ENCODE assay signal across 8 cellular contexts in the genomic region with DNA sequence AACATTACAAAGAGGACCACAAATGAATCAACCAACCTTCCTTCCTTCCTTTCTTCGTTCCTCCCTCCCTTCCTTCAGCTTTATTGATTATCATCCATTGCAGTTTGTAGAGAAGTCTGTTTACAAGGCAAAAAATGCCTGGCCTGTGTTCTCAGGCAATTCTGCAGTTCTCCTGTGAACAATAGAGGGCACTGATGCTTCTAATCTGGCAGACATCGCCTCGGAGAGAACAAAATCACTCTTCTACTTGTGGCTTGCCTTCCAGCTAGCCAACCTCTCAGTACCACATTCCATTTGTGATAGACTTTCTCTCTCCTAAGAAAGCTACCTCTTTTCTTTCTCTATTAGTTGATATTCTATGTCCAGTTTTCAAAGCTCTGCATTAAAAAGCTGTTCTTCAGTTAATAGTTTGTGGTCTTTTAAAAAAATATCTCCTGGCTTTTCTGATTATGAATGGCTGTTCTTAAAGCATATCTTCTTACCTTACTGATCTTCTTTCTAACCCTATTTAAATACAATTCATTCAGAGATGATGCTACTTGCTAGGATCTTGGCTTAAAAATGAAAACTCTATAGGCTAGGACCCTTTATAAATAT. TPM values are rescaled to one million over a fixed set of nuclear protein-coding genes. Genes with fewer than 3 reads are reported as not detected.
DNase-seq lines count a peak whose midpoint lies in the region; ATAC-seq and TF ChIP-seq lines count a peak whose summit lies in the region.

No MANE protein-coding gene starts in this region.

- DNase-seq in BJ (ENCODE audit: low read depth) (peak; percentile 4), NCI-H128 (lab: John Stamatoyannopoulos, UW; ENCODE audit: unreplicated experiment) (peak; percentile 43), SKM-1 (lab: John Stamatoyannopoulos, UW; ENCODE audit: unreplicated experiment) (peak; percentile 17), foreskin keratinocyte (peak in 1 of 2 donors; percentile 57), posterior cingulate gyrus (peak in 6 of 10 donors; percentile 27 to 81 (median 51))
- no peak for DNase-seq in stimulated activated CD4-positive, alpha-beta T cell treated with anti-CD3 and anti-CD28 coated beads, Interleukin-12 subunit alpha, Interleukin-12 subunit beta, amount 100 ng/mL, for 4 hours

- CTCF ChIA-PET in BJ (lab: Yijun Ruan, JAX), result interaction anchor here (0.6 to 1.6 kb wide), 7 partner anchors 10 to 1421 kb away, joined by 3 to 6 read pairs (median 4); a partner anchor contains a TSS

- no peak overlapping the region for H3K4me3 ChIP-seq in BJ (ENCODE audit: low read depth, low read length)

- H3K36me3 ChIP-seq in BJ (ENCODE audit: control insufficient read depth, insufficient read depth, low read length), result no peaks in the 10 kb centered on the region

- no peaks in the 10 kb centered on the region for H3K4me1 ChIP-seq in foreskin keratinocyte

- no peak overlapping the region for H3K27ac ChIP-seq in foreskin keratinocyte

- H3K27me3 ChIP-seq in BJ (ENCODE audit: control insufficient read depth, insufficient read depth, low read length) (no peaks in the 10 kb centered on the region), foreskin keratinocyte (no peaks in the 10 kb centered on the region)

- POLR2A ChIA-PET in BJ (lab: Charles Lee), result no interaction called here

- ATAC-seq in GM21723 (IDR thresholded peaks at IDR 0.05; ENCODE audit: unreplicated experiment) (peak; percentile 59), foreskin keratinocyte (peak; percentile 82), HG03469 (IDR thresholded peaks at IDR 0.05; ENCODE audit: unreplicated experiment) (no peak)

- intact Hi-C loops in posterior cingulate gyrus (cut with DNase I), result loop anchor here (10.0 kb wide), 2 partner anchors 335 to 585 kb away; no protein-coding TSS in a partner anchor

- TF ChIP-seq CTCF in BJ (IDR thresholded peaks at IDR 0.05; ENCODE audit: insufficient read depth, low read depth, low read length) (peak; percentile 72), foreskin keratinocyte (conservative IDR thresholded peaks at IDR 0.05) (peak; percentile 89)

RNA-seq across cellular contexts. Expression of a gene that starts 26.9 kb away (rescaled TPM):
- 0.05 TPM in 1 of 2 replicates, not detected in the other for polyA plus RNA-seq in BJ (2011; rRNA removed)
- polyA minus RNA-seq in BJ (2011; rRNA and poly(A)+ RNA removed), result not detected in 2 replicates
- total RNA-seq in foreskin keratinocyte, result 0.03 and 0.07 TPM in 2 replicates
- polyA plus RNA-seq in foreskin keratinocyte, result 0.01 and 0.02 TPM in 2 replicates
